ENCODE assay signal across 22 cellular contexts in the genomic region with DNA sequence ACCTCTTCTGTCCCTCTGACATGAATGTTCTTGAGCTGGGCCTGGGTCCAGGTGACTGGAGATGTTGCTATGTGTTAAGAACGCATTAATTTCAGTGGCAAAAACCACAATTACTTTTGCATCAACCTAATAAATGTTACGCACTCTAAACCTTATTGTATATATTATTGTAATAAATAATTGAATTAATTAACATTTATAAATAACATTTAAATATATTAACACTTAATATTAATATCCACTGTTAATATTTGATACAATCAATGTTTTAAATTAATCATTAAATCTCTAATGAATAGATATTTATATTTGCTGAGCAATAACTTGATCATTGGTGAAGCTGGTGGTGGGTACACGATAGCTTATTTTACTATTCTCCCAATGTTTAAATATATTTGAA.
"Had no signal": no experiment of that assay in that cellular context is flagged by ENCODE, and none has a peak within 500 bp of the region (broad histone marks: within the 10 kb centered on the region; RNA-seq: fewer than 3 reads in every experiment).

No MANE protein-coding gene starts in this region.

- H3K9me3 Mint-ChIP-seq: natural killer cell had no signal

- DNase-seq: immature natural killer cell; left ventricle myocardium inferior; mesendoderm; naive B cell; natural killer cell; ovary; right lobe of liver; stimulated activated CD4-positive, alpha-beta T cell treated with anti-CD3 and anti-CD28 coated beads, Interleukin-1b, Interleukin-23, amount 100 ng/mL, for 48 hours; stimulated activated CD4-positive, alpha-beta T cell treated with anti-CD3 and anti-CD28 coated beads, Interleukin-2, amount 100 ng/mL, for 48 hours; stimulated activated CD4-positive, alpha-beta T cell treated with anti-CD3 and anti-CD28 coated beads, Interleukin-4, amount 100 ng/mL, for 4 hours; stimulated activated CD8-positive, alpha-beta memory T cell treated with anti-CD3 and anti-CD28 coated beads, Interleukin-4, amount 100 ng/mL, for 48 hours; stimulated activated naive CD4-positive, alpha-beta T cell treated with Interleukin-2 at 50 U/mL for 16 hours; stimulated activated naive CD8-positive, alpha-beta T cell treated with anti-CD3 and anti-CD28 coated beads, Interleukin-15, amount 100 ng/mL, for 72 hours; substantia nigra had no signal

- ATAC-seq: natural killer cell; right lobe of liver; stimulated activated memory B cell treated with anti-CD40 and anti-IgM and Interleukin-4, amounts not matched to agents 10 μg/mL and 1 μg/mL and 100 μg/mL, for 72 hours; stimulated activated naive CD8-positive, alpha-beta T cell treated with anti-CD3 and anti-CD28 coated beads, Interleukin-15, amount 100 ng/mL, for 72 hours had no signal

- H3K27me3 Mint-ChIP-seq: progenitor cell of endocrine pancreas had no signal

- FAIRE-seq: islet of Langerhans had no signal

- H3K36me3 Mint-ChIP-seq: immature natural killer cell; mesothelial cell of epicardium; natural killer cell; stimulated activated memory B cell treated with anti-CD40 and anti-IgM and Interleukin-4, amounts not matched to agents 10 μg/mL and 1 μg/mL and 100 μg/mL, for 72 hours had no signal

- H3K4me1 Mint-ChIP-seq: immature natural killer cell; mesothelial cell of epicardium; naive B cell; natural killer cell; stimulated activated memory B cell treated with anti-CD40 and anti-IgM and Interleukin-4, amounts not matched to agents 10 μg/mL and 1 μg/mL and 100 μg/mL, for 72 hours; stimulated activated naive CD8-positive, alpha-beta T cell treated with anti-CD3 and anti-CD28 coated beads, Interleukin-15, amount 100 ng/mL, for 72 hours had no signal

- H3K27ac Mint-ChIP-seq: immature natural killer cell; mesothelial cell of epicardium; naive B cell; natural killer cell; progenitor cell of endocrine pancreas; stimulated activated memory B cell treated with anti-CD40 and anti-IgM and Interleukin-4, amounts not matched to agents 10 μg/mL and 1 μg/mL and 100 μg/mL, for 72 hours; stimulated activated naive CD8-positive, alpha-beta T cell treated with anti-CD3 and anti-CD28 coated beads, Interleukin-15, amount 100 ng/mL, for 72 hours had no signal

- H3K27ac ChIP-seq: left ventricle myocardium inferior, ovary, right atrium auricular region, right lobe of liver, tibial nerve, upper lobe of left lung, vagina had no signal

- H3K4me3 Mint-ChIP-seq: immature natural killer cell; mesothelial cell of epicardium; naive B cell; natural killer cell; stimulated activated memory B cell treated with anti-CD40 and anti-IgM and Interleukin-4, amounts not matched to agents 10 μg/mL and 1 μg/mL and 100 μg/mL, for 72 hours; stimulated activated naive CD8-positive, alpha-beta T cell treated with anti-CD3 and anti-CD28 coated beads, Interleukin-15, amount 100 ng/mL, for 72 hours had no signal
